Comparison of ENCODE assay signal across 8 cellular contexts in the genomic region with DNA sequence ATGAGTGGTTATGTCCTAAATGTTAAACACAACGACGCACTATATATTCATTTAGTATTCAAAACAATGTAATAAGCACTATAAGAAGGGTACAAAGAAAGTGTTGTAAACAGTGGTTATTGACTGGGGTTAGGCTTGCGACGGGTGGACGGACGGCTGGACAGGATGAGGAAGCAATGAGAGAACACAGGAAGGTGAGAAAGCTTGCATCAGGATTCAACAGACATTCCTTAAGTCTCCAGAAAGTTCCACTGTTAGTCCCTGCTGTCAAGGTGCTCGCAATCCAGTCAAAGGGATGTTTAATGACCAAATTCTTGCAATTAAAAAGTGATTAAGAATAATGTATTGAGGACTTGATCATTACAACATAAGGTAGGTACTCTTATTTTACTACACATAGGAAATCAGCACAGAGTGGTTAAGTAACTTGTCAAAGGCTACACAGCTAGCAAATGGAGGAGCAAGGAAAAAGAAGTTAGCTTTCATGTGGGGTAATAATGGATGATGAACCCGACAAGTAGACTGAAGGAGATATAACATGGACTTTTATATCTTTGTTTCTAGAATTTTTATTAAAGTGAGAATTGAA. TPM values are rescaled to one million over a fixed set of nuclear protein-coding genes. Genes with fewer than 3 reads are reported as not detected.
DNase-seq lines count a peak whose midpoint lies in the region; ATAC-seq and TF ChIP-seq lines count a peak whose summit lies in the region.

No MANE protein-coding gene starts in this region.

- peaks cover 26% of the 10 kb centered on the region for H3K36me3 ChIP-seq in NT2/D1 (ENCODE audit: insufficient read depth, insufficient read length, low read length)
- H3K36me3 ChIP-seq in vagina: no peaks in the 10 kb centered on the region

- H3K9me3 Mint-ChIP-seq in central memory CD8-positive, alpha-beta T cell: no peaks in the 10 kb centered on the region
- no peaks in the 10 kb centered on the region for H3K9me3 Mint-ChIP-seq in memory B cell

- H3K27ac Mint-ChIP-seq in central memory CD8-positive, alpha-beta T cell (ENCODE audit: low read depth): peak overlapping the region; percentile 90
- H3K27ac Mint-ChIP-seq in memory B cell: peak overlapping the region; percentile 83

- peaks cover 8% of the 10 kb centered on the region for H3K36me3 Mint-ChIP-seq in central memory CD8-positive, alpha-beta T cell (ENCODE audit: insufficient read depth)
- H3K36me3 Mint-ChIP-seq in memory B cell: no peaks in the 10 kb centered on the region

- TF ChIP-seq POLR2A in vagina (IDR thresholded peaks at IDR 0.05): no peak

- peak; percentile 44 to 52 for DNase-seq in AML-193 (lab: John Stamatoyannopoulos, UW)
- DNase-seq in NT2/D1 (ENCODE audit: low read depth, low spot score): no peak
- DNase-seq in central memory CD8-positive, alpha-beta T cell (ENCODE audit: low spot score in 2 of 2): no peak
- DNase-seq in memory B cell (ENCODE audit: low spot score in 2 of 2): no peak
- DNase-seq in vagina (ENCODE audit: extremely low spot score in 2 of 2): no peak
- no peak for DNase-seq in HPDE6-E6E7 (ENCODE audit: extremely low spot score)

- peak; percentile 1 for ATAC-seq in GM21390 (IDR thresholded peaks at IDR 0.05; ENCODE audit: unreplicated experiment)
- no peak for ATAC-seq in central memory CD8-positive, alpha-beta T cell (replicated peaks; ENCODE audit: extremely low read depth, poor library complexity, severe bottlenecking)
- no peak for ATAC-seq in memory B cell (ENCODE audit: low read depth)
- no peak for ATAC-seq in GM18867 (IDR thresholded peaks at IDR 0.05; ENCODE audit: unreplicated experiment)

- peak overlapping the region; percentile 94 for H3K27ac ChIP-seq in vagina

- intact Hi-C loops in vagina (cut with DNase I): no loop called here

- H3K4me1 Mint-ChIP-seq in central memory CD8-positive, alpha-beta T cell: peaks cover 25% of the 10 kb centered on the region
- H3K4me1 Mint-ChIP-seq in memory B cell: peaks cover 15% of the 10 kb centered on the region

- peak overlapping the region; percentile 99 for H3K9ac ChIP-seq in NT2/D1 (ENCODE audit: insufficient read length, low read depth)

- no peak for TF ChIP-seq CTCF in vagina (IDR thresholded peaks at IDR 0.05)

- no peaks in the 10 kb centered on the region for H3K27me3 Mint-ChIP-seq in central memory CD8-positive, alpha-beta T cell
- H3K27me3 Mint-ChIP-seq in memory B cell: no peaks in the 10 kb centered on the region

- H3K4me1 ChIP-seq in NT2/D1 (ENCODE audit: insufficient read depth, insufficient read length) (no peaks in the 10 kb centered on the region), vagina (peaks cover 33% of the 10 kb centered on the region)

- H3K9me3 ChIP-seq in NT2/D1 (ENCODE audit: insufficient read depth, low read length) (peaks cover 16% of the 10 kb centered on the region), vagina (no peaks in the 10 kb centered on the region)

- H3K4me3 Mint-ChIP-seq in central memory CD8-positive, alpha-beta T cell: peak overlapping the region; percentile 95
- H3K4me3 Mint-ChIP-seq in memory B cell: peak overlapping the region; percentile 99

- H3K27me3 ChIP-seq in NT2/D1 (ENCODE audit: insufficient read depth, insufficient read length) (peaks cover 6% of the 10 kb centered on the region), vagina (no peaks in the 10 kb centered on the region)

- H3K4me3 ChIP-seq in NT2/D1 (ENCODE audit: insufficient read length, low read depth) (peak overlapping the region; percentile 98), vagina (peak overlapping the region; percentile 87 to 96)

RNA-seq across cellular contexts. Expression of a gene that starts 1.0 kb away (rescaled TPM):
- total RNA-seq in vagina: 34.4 TPM

RNA-seq across cellular contexts. Expression of a gene that starts 55.4 kb away (rescaled TPM):
- not detected for total RNA-seq in vagina

Comparison
In these comparisons a context has a peak if more than half of its experiments do, and no peak if none do; other contexts are left out.
1. DNase-seq: peak in AML-193 (2 of 2); none in NT2/D1 (single experiment), central memory CD8-positive, alpha-beta T cell (0 of 2), memory B cell (0 of 2), vagina (0 of 2) and HPDE6-E6E7 (single experiment).